Comparison of ENCODE assay signal across 19 cellular contexts in the genomic region with DNA sequence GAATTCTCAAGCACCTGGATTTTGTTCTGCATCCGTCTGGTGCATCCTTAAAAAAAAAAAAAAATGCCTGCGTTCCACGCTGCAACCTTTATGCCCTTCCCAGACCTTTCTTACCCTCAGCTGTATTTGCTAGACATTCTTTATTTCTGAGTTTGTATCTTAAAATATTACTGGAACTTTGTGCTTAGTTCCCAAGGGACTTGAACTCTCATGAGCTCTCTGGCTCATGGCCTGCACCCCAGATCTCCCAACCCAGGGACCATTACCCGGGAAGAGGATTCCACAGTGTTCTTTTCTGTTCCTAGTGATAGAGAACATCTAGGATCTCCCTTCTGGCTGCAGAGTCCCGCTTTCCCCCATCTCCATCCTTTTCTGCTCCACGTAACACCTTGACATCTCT. TPM values are rescaled to one million over a fixed set of nuclear protein-coding genes. Genes with fewer than 3 reads are reported as not detected.
DNase-seq lines count a peak whose midpoint lies in the region; ATAC-seq and TF ChIP-seq lines count a peak whose summit lies in the region.
"Had no signal": no experiment of that assay in that cellular context is flagged by ENCODE, and none has a peak within 500 bp of the region (broad histone marks: within the 10 kb centered on the region; RNA-seq: fewer than 3 reads in every experiment).

No MANE protein-coding gene starts in this region.

- ATAC-seq in heart left ventricle (no peak), gastrocnemius medialis (no peak), aorta (ENCODE audit: low FRiP score) (no peak)

- H3K36me3 Mint-ChIP-seq in endothelial cell (ENCODE audit: low read depth, unreplicated experiment), result peaks cover 7% of the 10 kb centered on the region

- no peak overlapping the region for H3K4me3 Mint-ChIP-seq in endothelial cell (ENCODE audit: unreplicated experiment)
- H3K4me3 Mint-ChIP-seq: CD4-positive, CD25-positive, alpha-beta regulatory T cell had no signal

- H3K36me3 ChIP-seq in heart left ventricle, result peaks cover 0 to 28% (median 0%) of the 10 kb centered on the region in 9 donors
- H3K36me3 ChIP-seq in gastrocnemius medialis, result no peaks in the 10 kb centered on the region
- no peaks in the 10 kb centered on the region for H3K36me3 ChIP-seq in aorta (ENCODE audit: control insufficient read depth in 1 of 2, insufficient read depth in 2 of 2, low read length in 1 of 2)

- H3K27me3 Mint-ChIP-seq in endothelial cell (ENCODE audit: unreplicated experiment), result peaks cover 3% of the 10 kb centered on the region
- H3K27me3 Mint-ChIP-seq: CD4-positive, CD25-positive, alpha-beta regulatory T cell had no signal

- H3K27me3 ChIP-seq in heart left ventricle (no peaks in the 10 kb centered on the region), gastrocnemius medialis (no peaks in the 10 kb centered on the region), aorta (ENCODE audit: control insufficient read depth in 1 of 2, insufficient read depth in 2 of 2, low read length in 1 of 2) (no peaks in the 10 kb centered on the region)

- H3K4me3 ChIP-seq in heart left ventricle, result no peak overlapping the region
- H3K4me3 ChIP-seq in gastrocnemius medialis, result no peak overlapping the region
- no peak overlapping the region for H3K4me3 ChIP-seq in aorta (ENCODE audit: low read length in 2 of 2)

- H3K27ac ChIP-seq in heart left ventricle (peak overlapping the region in 1 of 12 donors; percentile 11), gastrocnemius medialis (peak overlapping the region in 3 of 4 donors; percentile 6 to 24 (median 7)), aorta (ENCODE audit: low read depth in 1 of 2, low read length in 2 of 2) (peak overlapping the region; percentile 72 to 91)

- in situ Hi-C loops in gastrocnemius medialis (cut with MboI; ENCODE audit: low sequenced_read_pairs in 4 of 4), result no loop called here

- no peaks in the 10 kb centered on the region for H3K9me3 Mint-ChIP-seq in endothelial cell (ENCODE audit: unreplicated experiment)
- H3K9me3 Mint-ChIP-seq: CD4-positive, CD25-positive, alpha-beta regulatory T cell had no signal

- H3K9me3 ChIP-seq in heart left ventricle, result no peaks in the 10 kb centered on the region
- no peaks in the 10 kb centered on the region for H3K9me3 ChIP-seq in gastrocnemius medialis
- H3K9me3 ChIP-seq in aorta (ENCODE audit: control insufficient read depth, low read length), result no peaks in the 10 kb centered on the region

- TF ChIP-seq POLR2A in heart left ventricle (IDR thresholded peaks at IDR 0.05) (no peak), gastrocnemius medialis (IDR thresholded peaks at IDR 0.05) (no peak)

- peaks cover 3% of the 10 kb centered on the region for H3K4me1 Mint-ChIP-seq in endothelial cell (ENCODE audit: unreplicated experiment)
- H3K4me1 Mint-ChIP-seq: CD4-positive, CD25-positive, alpha-beta regulatory T cell had no signal

- H3K4me1 ChIP-seq in heart left ventricle (peaks cover 5 to 51% (median 25%) of the 10 kb centered on the region in 12 donors), gastrocnemius medialis (peaks cover 13 to 17% of the 10 kb centered on the region in 2 donors), aorta (ENCODE audit: control insufficient read depth in 1 of 2, insufficient read depth in 2 of 2, low read length in 2 of 2) (peaks cover 2 to 12% of the 10 kb centered on the region in 2 donors)

- WGBS in heart left ventricle, 4 donors, result 84 to 89% (median 87%) methylated on average over 6 of the region's 6 CpGs
- 11 to 14% methylated on average over 6 of the region's 6 CpGs for WGBS in aorta, 2 donors

- intact Hi-C loops in cardiac septum (cut with DNase I), result no loop called here
- intact Hi-C loops in heart left ventricle (cut with DNase I), result loop anchor here in 2 of 10 donors (10.0 kb wide), 1 partner anchor 57 kb away; no protein-coding TSS in a partner anchor
- intact Hi-C loops in gastrocnemius medialis (cut with DNase I; ENCODE audit: low total_unique reads), result loop anchor here (10.0 kb wide), 1 partner anchor 57 kb away; no protein-coding TSS in a partner anchor
- intact Hi-C loops in aorta (cut with DNase I), result loop anchor here in 1 of 2 donors (2.0 kb wide), 1 partner anchor 61 kb away; no protein-coding TSS in a partner anchor

- TF ChIP-seq CTCF in heart left ventricle (IDR thresholded peaks at IDR 0.05) (no peak), gastrocnemius medialis (IDR thresholded peaks at IDR 0.05 in 4 of 5, conservative IDR thresholded peaks at IDR 0.05 in 1 of 5) (no peak), endothelial cell (IDR thresholded peaks at IDR 0.05; ENCODE audit: unreplicated experiment) (no peak)

- H3K27ac Mint-ChIP-seq in endothelial cell (ENCODE audit: unreplicated experiment), result no peak overlapping the region

- DNase-seq in cardiac septum (ENCODE audit: low spot score), result peak; percentile 22
- no peak for DNase-seq in heart left ventricle
- DNase-seq in hepatic stellate cell (ENCODE audit: low spot score), result peak; percentile 56
- DNase-seq in gastrocnemius medialis, result no peak
- no peak for DNase-seq in aorta
- DNase-seq in retina, result no peak
- DNase-seq in endothelial cell (ENCODE audit: low spot score), result no peak
- DNase-seq in NCI-H1694 treated with DMSO at 0.1 percent for 48 hours (lab: John Stamatoyannopoulos, UW), result no peak
- DNase-seq: 8988T; CD4-positive, CD25-positive, alpha-beta regulatory T cell; COR-L47; DMS 273 treated with DMSO at 0.1 percent for 48 hours; NCI-H1048; NCI-H1436; NCI-H2029 treated with DMSO at 0.1 percent for 48 hours; NCI-H2171 treated with DMSO at 0.1 percent for 48 hours; NCI-H446 treated with DMSO at 0.1 percent for 48 hours; Right ventricle myocardium superior had no signal

RNA-seq across cellular contexts. Expression of gene CLEC18A, which starts 28.9 kb away (rescaled TPM):
- total RNA-seq in cardiac septum (0.13 TPM), heart left ventricle (1 to 10 TPM in 1 of 9 donors, under 1 TPM in 3, not detected in 5; 0.09 to 1.1 (median 0.17) TPM), gastrocnemius medialis (under 1 TPM in 1 of 4 donors, not detected in 3; 0.71 TPM), aorta (1 to 10 TPM; 1.9 to 3.0 TPM), endothelial cell (ENCODE audit: unreplicated experiment) (0.28 TPM)
- polyA plus RNA-seq in heart left ventricle (under 1 TPM; 0.08 to 0.10 TPM), aorta (10 to 100 TPM in 1 of 2 donors, 1 to 10 TPM in 1; 2.6 to 41.6 TPM)
- polyA plus RNA-seq: AG04450 had no signal

Comparison
In these comparisons a context has a peak if more than half of its experiments do, and no peak if none do; other contexts are left out.
1. DNase-seq: peak in cardiac septum (single experiment) and hepatic stellate cell (single experiment); none in heart left ventricle (0 of 5), gastrocnemius medialis (0 of 2), aorta (0 of 2), retina (single experiment), endothelial cell (single experiment) and NCI-H1694 treated with DMSO at 0.1 percent for 48 hours (single experiment).